Comparison of ENCODE assay signal across 1 cellular context in the genomic region with DNA sequence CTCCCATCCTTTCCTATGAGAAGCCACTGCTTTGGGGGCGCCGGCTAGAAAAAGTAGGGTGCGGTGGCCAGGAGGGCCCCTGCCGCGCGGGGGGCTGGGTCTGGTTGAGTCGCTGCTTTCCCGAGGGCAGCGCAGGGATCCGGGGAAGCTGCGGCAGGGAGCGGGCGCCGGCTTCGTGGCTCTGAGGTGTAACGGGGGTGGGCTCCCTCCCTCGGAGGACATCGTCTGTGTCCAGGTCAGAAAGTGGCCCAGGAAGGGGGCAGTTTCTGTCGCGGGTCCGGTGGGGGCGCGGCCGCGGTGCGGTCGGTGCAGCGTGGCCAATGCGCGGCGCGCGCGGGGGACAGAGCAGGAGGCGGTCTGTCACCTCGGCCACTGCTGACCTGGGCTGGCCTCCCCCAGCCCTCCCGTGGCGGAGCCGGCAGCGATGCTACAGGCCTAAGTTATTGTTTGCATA.
TF ChIP-seq lines count a peak whose summit lies in the region.

No MANE protein-coding gene starts in this region.

TF ChIP-seq in K562, 482 proteins besides CTCF, POLR2A, EP300 and RAD21 (continued from another document):
- TF ChIP-seq, protein P1, sequence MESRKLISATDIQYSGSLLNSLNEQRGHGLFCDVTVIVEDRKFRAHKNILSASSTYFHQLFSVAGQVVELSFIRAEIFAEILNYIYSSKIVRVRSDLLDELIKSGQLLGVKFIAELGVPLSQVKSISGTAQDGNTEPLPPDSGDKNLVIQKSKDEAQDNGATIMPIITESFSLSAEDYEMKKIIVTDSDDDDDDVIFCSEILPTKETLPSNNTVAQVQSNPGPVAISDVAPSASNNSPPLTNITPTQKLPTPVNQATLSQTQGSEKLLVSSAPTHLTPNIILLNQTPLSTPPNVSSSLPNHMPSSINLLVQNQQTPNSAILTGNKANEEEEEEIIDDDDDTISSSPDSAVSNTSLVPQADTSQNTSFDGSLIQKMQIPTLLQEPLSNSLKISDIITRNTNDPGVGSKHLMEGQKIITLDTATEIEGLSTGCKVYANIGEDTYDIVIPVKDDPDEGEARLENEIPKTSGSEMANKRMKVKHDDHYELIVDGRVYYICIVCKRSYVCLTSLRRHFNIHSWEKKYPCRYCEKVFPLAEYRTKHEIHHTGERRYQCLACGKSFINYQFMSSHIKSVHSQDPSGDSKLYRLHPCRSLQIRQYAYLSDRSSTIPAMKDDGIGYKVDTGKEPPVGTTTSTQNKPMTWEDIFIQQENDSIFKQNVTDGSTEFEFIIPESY (CRISPR knock-in tag; IDR thresholded peaks at IDR 0.05), result peak; percentile 94
- TF ChIP-seq CEBPG (CRISPR knock-in tag; IDR thresholded peaks at IDR 0.05) (no peak), CEBPG (tag; conservative IDR thresholded peaks at IDR 0.05 in 1 of 2, IDR thresholded peaks at IDR 0.05 in 1 of 2) (no peak), RBM22 (IDR thresholded peaks at IDR 0.05; ENCODE audit: low read depth, low read length, poor library complexity, severe bottlenecking) (peak; percentile 84), POLR2G (IDR thresholded peaks at IDR 0.05; ENCODE audit: low read depth, low read length) (peak; percentile 69), MIER1 (IDR thresholded peaks at IDR 0.05; ENCODE audit: low read depth) (no peak), KHSRP (IDR thresholded peaks at IDR 0.05) (no peak), ZSCAN29 (IDR thresholded peaks at IDR 0.05) (no peak), ZNF740 (CRISPR knock-in tag; IDR thresholded peaks at IDR 0.05) (no peak), ZNF740 (tag; IDR thresholded peaks at IDR 0.05) (no peak), KAT7 (CRISPR knock-in tag; IDR thresholded peaks at IDR 0.05; ENCODE audit: borderline replicate concordance) (no peak), BMI1 (IDR thresholded peaks at IDR 0.05; ENCODE audit: low read length) (no peak), ZBTB7A (IDR thresholded peaks at IDR 0.05; ENCODE audit: borderline replicate concordance, control insufficient read depth, low read depth, low read length) (no peak), RHOXF2B (CRISPR knock-in tag; conservative IDR thresholded peaks at IDR 0.05) (no peak)
- TF ChIP-seq, protein P2, sequence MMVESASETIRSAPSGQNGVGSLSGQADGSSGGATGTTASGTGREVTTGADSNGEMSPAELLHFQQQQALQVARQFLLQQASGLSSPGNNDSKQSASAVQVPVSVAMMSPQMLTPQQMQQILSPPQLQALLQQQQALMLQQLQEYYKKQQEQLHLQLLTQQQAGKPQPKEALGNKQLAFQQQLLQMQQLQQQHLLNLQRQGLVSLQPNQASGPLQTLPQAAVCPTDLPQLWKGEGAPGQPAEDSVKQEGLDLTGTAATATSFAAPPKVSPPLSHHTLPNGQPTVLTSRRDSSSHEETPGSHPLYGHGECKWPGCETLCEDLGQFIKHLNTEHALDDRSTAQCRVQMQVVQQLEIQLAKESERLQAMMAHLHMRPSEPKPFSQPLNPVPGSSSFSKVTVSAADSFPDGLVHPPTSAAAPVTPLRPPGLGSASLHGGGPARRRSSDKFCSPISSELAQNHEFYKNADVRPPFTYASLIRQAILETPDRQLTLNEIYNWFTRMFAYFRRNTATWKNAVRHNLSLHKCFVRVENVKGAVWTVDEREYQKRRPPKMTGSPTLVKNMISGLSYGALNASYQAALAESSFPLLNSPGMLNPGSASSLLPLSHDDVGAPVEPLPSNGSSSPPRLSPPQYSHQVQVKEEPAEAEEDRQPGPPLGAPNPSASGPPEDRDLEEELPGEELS (CRISPR knock-in tag; IDR thresholded peaks at IDR 0.05; ENCODE audit: borderline replicate concordance), result no peak
- TF ChIP-seq, protein P3, sequence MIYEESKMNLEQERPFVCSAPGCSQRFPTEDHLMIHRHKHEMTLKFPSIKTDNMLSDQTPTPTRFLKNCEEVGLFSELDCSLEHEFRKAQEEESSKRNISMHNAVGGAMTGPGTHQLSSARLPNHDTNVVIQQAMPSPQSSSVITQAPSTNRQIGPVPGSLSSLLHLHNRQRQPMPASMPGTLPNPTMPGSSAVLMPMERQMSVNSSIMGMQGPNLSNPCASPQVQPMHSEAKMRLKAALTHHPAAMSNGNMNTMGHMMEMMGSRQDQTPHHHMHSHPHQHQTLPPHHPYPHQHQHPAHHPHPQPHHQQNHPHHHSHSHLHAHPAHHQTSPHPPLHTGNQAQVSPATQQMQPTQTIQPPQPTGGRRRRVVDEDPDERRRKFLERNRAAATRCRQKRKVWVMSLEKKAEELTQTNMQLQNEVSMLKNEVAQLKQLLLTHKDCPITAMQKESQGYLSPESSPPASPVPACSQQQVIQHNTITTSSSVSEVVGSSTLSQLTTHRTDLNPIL (CRISPR knock-in tag; IDR thresholded peaks at IDR 0.05), result no peak
- TF ChIP-seq, protein P4, sequence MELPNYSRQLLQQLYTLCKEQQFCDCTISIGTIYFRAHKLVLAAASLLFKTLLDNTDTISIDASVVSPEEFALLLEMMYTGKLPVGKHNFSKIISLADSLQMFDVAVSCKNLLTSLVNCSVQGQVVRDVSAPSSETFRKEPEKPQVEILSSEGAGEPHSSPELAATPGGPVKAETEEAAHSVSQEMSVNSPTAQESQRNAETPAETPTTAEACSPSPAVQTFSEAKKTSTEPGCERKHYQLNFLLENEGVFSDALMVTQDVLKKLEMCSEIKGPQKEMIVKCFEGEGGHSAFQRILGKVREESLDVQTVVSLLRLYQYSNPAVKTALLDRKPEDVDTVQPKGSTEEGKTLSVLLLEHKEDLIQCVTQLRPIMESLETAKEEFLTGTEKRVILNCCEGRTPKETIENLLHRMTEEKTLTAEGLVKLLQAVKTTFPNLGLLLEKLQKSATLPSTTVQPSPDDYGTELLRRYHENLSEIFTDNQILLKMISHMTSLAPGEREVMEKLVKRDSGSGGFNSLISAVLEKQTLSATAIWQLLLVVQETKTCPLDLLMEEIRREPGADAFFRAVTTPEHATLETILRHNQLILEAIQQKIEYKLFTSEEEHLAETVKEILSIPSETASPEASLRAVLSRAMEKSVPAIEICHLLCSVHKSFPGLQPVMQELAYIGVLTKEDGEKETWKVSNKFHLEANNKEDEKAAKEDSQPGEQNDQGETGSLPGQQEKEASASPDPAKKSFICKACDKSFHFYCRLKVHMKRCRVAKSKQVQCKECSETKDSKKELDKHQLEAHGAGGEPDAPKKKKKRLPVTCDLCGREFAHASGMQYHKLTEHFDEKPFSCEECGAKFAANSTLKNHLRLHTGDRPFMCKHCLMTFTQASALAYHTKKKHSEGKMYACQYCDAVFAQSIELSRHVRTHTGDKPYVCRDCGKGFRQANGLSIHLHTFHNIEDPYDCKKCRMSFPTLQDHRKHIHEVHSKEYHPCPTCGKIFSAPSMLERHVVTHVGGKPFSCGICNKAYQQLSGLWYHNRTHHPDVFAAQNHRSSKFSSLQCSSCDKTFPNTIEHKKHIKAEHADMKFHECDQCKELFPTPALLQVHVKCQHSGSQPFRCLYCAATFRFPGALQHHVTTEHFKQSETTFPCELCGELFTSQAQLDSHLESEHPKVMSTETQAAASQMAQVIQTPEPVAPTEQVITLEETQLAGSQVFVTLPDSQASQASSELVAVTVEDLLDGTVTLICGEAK (IDR thresholded peaks at IDR 0.05), result no peak
- TF ChIP-seq, protein P4 (CRISPR knock-in tag; IDR thresholded peaks at IDR 0.05), result no peak
